ENCODE assay signal across 21 cellular contexts in genomic region chr5:39462211-39462610, GRCh38.
"Had no signal": no experiment of that assay in that cellular context is flagged by ENCODE, and none has a peak within 500 bp of the region (broad histone marks: within the 10 kb centered on the region; RNA-seq: fewer than 3 reads in every experiment).

No MANE protein-coding gene starts in this region.

- H3K4me2 ChIP-seq: SK-N-SH had no signal

- FAIRE-seq: RCC 7860 had no signal

- DNase-seq: KBM-7, NCI-H1092, NCI-H1105 treated with DMSO at 0.1 percent for 48 hours, NCI-H1417 treated with DMSO at 0.1 percent for 48 hours, NCI-H146, NCI-H1694 treated with DMSO at 0.1 percent for 48 hours, NCI-H1930, NCI-H2081, NCI-H2107, NCI-H2227 treated with DMSO at 0.1 percent for 48 hours, NCI-H524, NCI-H526 treated with DMSO at 0.1 percent for 48 hours, NCI-H748 treated with DMSO at 0.1 percent for 48 hours, Right ventricle myocardium superior, RPMI8226, SIG-M5, SK-N-SH, SW 1271 had no signal

- H3K4me3 ChIP-seq: SJSA1 had no signal

- H3K9me2 ChIP-seq: SK-N-SH had no signal

- H3K9ac ChIP-seq: SK-N-SH had no signal

- H3K27ac ChIP-seq: HL-60, SJSA1 had no signal

- H3K36me3 ChIP-seq: SJSA1 had no signal

- H3K9me3 ChIP-seq: SJSA1, SK-N-SH had no signal

- H3K27me3 ChIP-seq: SJSA1 had no signal
